ENCODE assay signal across 8 cellular contexts in genomic region chr3:30751610-30752299, GRCh38.
DNase-seq lines count a peak whose midpoint lies in the region; ATAC-seq and TF ChIP-seq lines count a peak whose summit lies in the region.

No MANE protein-coding gene starts in this region.

- no peaks in the 10 kb centered on the region for H3K9me3 Mint-ChIP-seq in naive B cell

- H3K4me3 ChIP-seq in cardiac fibroblast (replicated peaks in 1 of 2; ENCODE audit: low read depth in 2 of 2, low read length in 2 of 2) (no peak overlapping the region), tibial artery (no peak overlapping the region)

- H3K27ac Mint-ChIP-seq in naive B cell = peak overlapping the region in 2 of 6 donors; percentile 9 to 13

- H3K27me3 ChIP-seq in tibial artery = no peaks in the 10 kb centered on the region

- DNase-seq in NCI-H345 (lab: John Stamatoyannopoulos, UW) (peak; percentile 3), NCI-H345 treated with DMSO at 0.1 percent for 48 hours (lab: John Stamatoyannopoulos, UW; ENCODE audit: unreplicated experiment) (no peak), UCSD-AML1 (lab: John Stamatoyannopoulos, UW; ENCODE audit: unreplicated experiment) (peak; percentile 36), cardiac fibroblast (ENCODE audit: low read depth in 2 of 2) (peak; percentile 61 to 72), naive B cell (peak; percentile 33), tibial artery (no peak), GF-D8 (lab: John Stamatoyannopoulos, UW) (no peak)

- peak; percentile 46 for TF ChIP-seq CTCF in cardiac fibroblast (IDR thresholded peaks at IDR 0.05; ENCODE audit: low read depth, low read length)
- peak; percentile 26 to 33 for TF ChIP-seq CTCF in tibial artery (IDR thresholded peaks at IDR 0.05)

- no peak overlapping the region for H3K27ac ChIP-seq in tibial artery

- H3K36me3 ChIP-seq in tibial artery = no peaks in the 10 kb centered on the region

- peaks cover 0 to 5% (median 0%) of the 10 kb centered on the region in 4 donors for H3K4me1 ChIP-seq in tibial artery

- H3K27me3 Mint-ChIP-seq in naive B cell = no peaks in the 10 kb centered on the region

- no peaks in the 10 kb centered on the region for H3K36me3 Mint-ChIP-seq in naive B cell

- ATAC-seq in HG03159 (IDR thresholded peaks at IDR 0.05; ENCODE audit: unreplicated experiment) (peak; percentile 60), naive B cell (ENCODE audit: low read depth in 2 of 2) (peak; percentile 67 to 76)

- H3K4me1 Mint-ChIP-seq in naive B cell = peaks cover 5 to 15% (median 7%) of the 10 kb centered on the region in 3 donors

- H3K9me3 ChIP-seq in tibial artery = no peaks in the 10 kb centered on the region

- peak overlapping the region in 3 of 8 donors; percentile 10 to 67 (median 48) for H3K4me3 Mint-ChIP-seq in naive B cell

- intact Hi-C loops in tibial artery (cut with DNase I; ENCODE audit: low total_unique reads) = no loop called here

Comparison
In these comparisons a context has a peak if more than half of its experiments do, and no peak if none do; other contexts are left out.
1. DNase-seq: peak in NCI-H345 (single experiment), UCSD-AML1 (single experiment), cardiac fibroblast (2 of 2) and naive B cell (single experiment); none in NCI-H345 treated with DMSO at 0.1 percent for 48 hours (single experiment), tibial artery (0 of 2) and GF-D8 (single experiment).